In the genomic region with DNA sequence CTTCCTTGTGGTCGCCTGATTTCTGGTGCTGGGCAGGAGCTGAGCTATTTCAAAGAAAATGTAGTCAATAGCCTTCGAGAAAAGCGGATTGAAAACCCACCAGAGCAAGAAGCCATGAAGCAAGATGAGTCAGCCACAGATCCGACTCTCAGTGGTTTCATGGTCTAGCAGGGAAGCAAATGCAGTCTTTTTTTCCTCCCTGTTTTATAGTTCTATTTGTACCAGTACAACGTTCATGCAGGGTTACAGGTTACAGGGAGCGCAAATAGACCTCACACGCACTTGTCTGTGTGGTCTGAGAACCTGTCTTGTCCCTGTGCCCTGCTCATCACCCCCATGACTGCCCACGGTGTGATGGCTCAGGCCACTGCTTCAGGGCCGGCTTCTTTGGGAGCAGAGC, we compare ENCODE assay signal across 12 cellular contexts.
DNase-seq lines count a peak whose midpoint lies in the region; ATAC-seq lines count a peak whose summit lies in the region.
"Had no signal": no experiment of that assay in that cellular context is flagged by ENCODE, and none has a peak within 500 bp of the region (broad histone marks: within the 10 kb centered on the region; RNA-seq: fewer than 3 reads in every experiment).

No MANE protein-coding gene starts in this region.

- H3K14ac ChIP-seq in neuronal stem cell (ENCODE audit: low read length): no peak overlapping the region

- H3K79me1 ChIP-seq in neuronal stem cell (ENCODE audit: low read depth, low read length): no peaks in the 10 kb centered on the region

- no peaks in the 10 kb centered on the region for H3K36me3 ChIP-seq in neuronal stem cell (replicated peaks in 1 of 2; ENCODE audit: control insufficient read depth in 2 of 2, insufficient read depth in 2 of 2, low read length in 2 of 2)

- H2BK5ac ChIP-seq in neuronal stem cell (ENCODE audit: low read length): no peak overlapping the region

- no peak overlapping the region for H2BK120ac ChIP-seq in neuronal stem cell (ENCODE audit: low read depth, low read length)

- H3K9me3 Mint-ChIP-seq in activated CD4-positive, alpha-beta memory T cell treated with anti-CD3 and anti-CD28 coated beads, Interleukin-2, amount 10 ng/mL, durations not matched to agents 7 days and 5 days: peaks cover 9% of the 10 kb centered on the region
- peaks cover 8% of the 10 kb centered on the region for H3K9me3 Mint-ChIP-seq in activated CD4-positive, alpha-beta memory T cell treated with anti-CD3 and anti-CD28 coated beads for 36 hours

- H3K36me3 Mint-ChIP-seq in activated CD4-positive, alpha-beta memory T cell treated with anti-CD3 and anti-CD28 coated beads, Interleukin-2, amount 10 ng/mL, durations not matched to agents 7 days and 5 days (ENCODE audit: low read depth): peaks cover 6% of the 10 kb centered on the region
- peaks cover 1% of the 10 kb centered on the region for H3K36me3 Mint-ChIP-seq in activated CD4-positive, alpha-beta memory T cell treated with anti-CD3 and anti-CD28 coated beads for 36 hours

- no peaks in the 10 kb centered on the region for H3K27me3 ChIP-seq in neuronal stem cell (ENCODE audit: control insufficient read depth in 3 of 3, insufficient read depth in 3 of 3, low read depth in 1 of 3, low read length in 3 of 3)

- no peak overlapping the region for H2BK15ac ChIP-seq in neuronal stem cell (ENCODE audit: low read length)

- no peak overlapping the region for H3K27ac ChIP-seq in neuronal stem cell (replicated peaks; ENCODE audit: low read length)

- no peak overlapping the region for H3K4ac ChIP-seq in neuronal stem cell (ENCODE audit: low read length)

- H3K4me1 Mint-ChIP-seq in activated CD4-positive, alpha-beta memory T cell treated with anti-CD3 and anti-CD28 coated beads, Interleukin-2, amount 10 ng/mL, durations not matched to agents 7 days and 5 days: peaks cover 10% of the 10 kb centered on the region
- no peaks in the 10 kb centered on the region for H3K4me1 Mint-ChIP-seq in activated CD4-positive, alpha-beta memory T cell treated with anti-CD3 and anti-CD28 coated beads for 36 hours (ENCODE audit: low read depth)
- H3K4me1 Mint-ChIP-seq: nephron had no signal

- H3K4me3 Mint-ChIP-seq in activated CD4-positive, alpha-beta memory T cell treated with anti-CD3 and anti-CD28 coated beads, Interleukin-2, amount 10 ng/mL, durations not matched to agents 7 days and 5 days: no peak overlapping the region
- H3K4me3 Mint-ChIP-seq in activated CD4-positive, alpha-beta memory T cell treated with anti-CD3 and anti-CD28 coated beads for 36 hours: no peak overlapping the region
- H3K4me3 Mint-ChIP-seq: nephron had no signal

- no peaks in the 10 kb centered on the region for H3K27me3 Mint-ChIP-seq in activated CD4-positive, alpha-beta memory T cell treated with anti-CD3 and anti-CD28 coated beads, Interleukin-2, amount 10 ng/mL, durations not matched to agents 7 days and 5 days
- no peaks in the 10 kb centered on the region for H3K27me3 Mint-ChIP-seq in activated CD4-positive, alpha-beta memory T cell treated with anti-CD3 and anti-CD28 coated beads for 36 hours

- H3K9ac ChIP-seq in neuronal stem cell (ENCODE audit: low read depth, low read length, poor library complexity): no peak overlapping the region

- H2AK5ac ChIP-seq in neuronal stem cell (ENCODE audit: low read depth, low read length): no peak overlapping the region

- H3K4me3 ChIP-seq in neuronal stem cell (ENCODE audit: low read length in 2 of 2): no peak overlapping the region

- H4K91ac ChIP-seq in neuronal stem cell (ENCODE audit: low read depth, low read length, poor library complexity): no peak overlapping the region

- H3K27ac Mint-ChIP-seq in activated CD4-positive, alpha-beta memory T cell treated with anti-CD3 and anti-CD28 coated beads, Interleukin-2, amount 10 ng/mL, durations not matched to agents 7 days and 5 days: peak overlapping the region; percentile 17
- H3K27ac Mint-ChIP-seq in activated CD4-positive, alpha-beta memory T cell treated with anti-CD3 and anti-CD28 coated beads for 36 hours: no peak overlapping the region
- H3K27ac Mint-ChIP-seq: nephron had no signal

- no peak overlapping the region for H3K23ac ChIP-seq in neuronal stem cell (ENCODE audit: low read depth, low read length, poor library complexity)

- H3K9me3 ChIP-seq in neuronal stem cell (replicated peaks in 1 of 2; ENCODE audit: control insufficient read depth in 2 of 2, insufficient read depth in 1 of 2, low read depth in 1 of 2, low read length in 2 of 2): no peaks in the 10 kb centered on the region

- peak overlapping the region; percentile 73 for H3K18ac ChIP-seq in neuronal stem cell (ENCODE audit: low read length)

- no peak overlapping the region for H3K4me2 ChIP-seq in neuronal stem cell (ENCODE audit: insufficient read depth, low read length, poor library complexity, severe bottlenecking)

- no peak overlapping the region for H4K8ac ChIP-seq in neuronal stem cell (ENCODE audit: low read depth, low read length)

- peak; percentile 82 for ATAC-seq in HG02571 (IDR thresholded peaks at IDR 0.05; ENCODE audit: unreplicated experiment)
- ATAC-seq in HG03439 (IDR thresholded peaks at IDR 0.05; ENCODE audit: unreplicated experiment): peak; percentile 77

- DNase-seq in activated CD4-positive, alpha-beta memory T cell treated with anti-CD3 and anti-CD28 coated beads, Interleukin-2, amount 10 ng/mL, durations not matched to agents 7 days and 5 days: no peak
- no peak for DNase-seq in activated CD4-positive, alpha-beta memory T cell treated with anti-CD3 and anti-CD28 coated beads for 36 hours
- DNase-seq in neuronal stem cell (ENCODE audit: low spot score) (no peak), anterior cingulate cortex (lab: John Stamatoyannopoulos, UW) (no peak), SKM-1 treated with dmso at 0.1 percent for 144 hours (lab: John Stamatoyannopoulos, UW; ENCODE audit: unreplicated experiment) (no peak), foreskin melanocyte (no peak)
- DNase-seq: activated T-cell treated with anti-CD3 and anti-CD28 coated beads, Interleukin-2, amount 50 U/mL, for 48 hours; cortex of kidney; SW 1271 had no signal

- intact Hi-C loops in activated CD4-positive, alpha-beta memory T cell treated with anti-CD3 and anti-CD28 coated beads for 36 hours (cut with micrococcal nuclease): no loop called here

- CTCF ChIA-PET in activated CD4-positive, alpha-beta memory T cell treated with anti-CD3 and anti-CD28 coated beads, Interleukin-2, amount 10 ng/mL, durations not matched to agents 7 days and 5 days (lab: Charles Lee): interaction anchor here (1.0 kb wide), 1 partner anchor 17 kb away, joined by 3 read pairs; no protein-coding TSS in a partner anchor
- CTCF ChIA-PET in activated CD4-positive, alpha-beta memory T cell treated with anti-CD3 and anti-CD28 coated beads for 36 hours (lab: Charles Lee): no interaction called here

- H2BK12ac ChIP-seq in neuronal stem cell (ENCODE audit: low read length): no peak overlapping the region

- no peaks in the 10 kb centered on the region for H3K4me1 ChIP-seq in neuronal stem cell (ENCODE audit: control insufficient read depth in 2 of 2, insufficient read depth in 1 of 2, low read depth in 1 of 2, low read length in 2 of 2)

- H2AFZ ChIP-seq in neuronal stem cell (ENCODE audit: low read length): no peak overlapping the region

- POLR2A ChIA-PET in activated CD4-positive, alpha-beta memory T cell treated with anti-CD3 and anti-CD28 coated beads, Interleukin-2, amount 10 ng/mL, durations not matched to agents 7 days and 5 days (lab: Charles Lee): no interaction called here
- POLR2A ChIA-PET in activated CD4-positive, alpha-beta memory T cell treated with anti-CD3 and anti-CD28 coated beads for 36 hours (lab: Charles Lee): no interaction called here

- WGBS in neuronal stem cell (ENCODE audit: extremely low coverage in 2 of 2, insufficient read length in 2 of 2, insufficient replicate concordance in 1 of 2), 2 donors: no CpG with 5 or more reads among the region's 9 CpGs
